In the genomic region with DNA sequence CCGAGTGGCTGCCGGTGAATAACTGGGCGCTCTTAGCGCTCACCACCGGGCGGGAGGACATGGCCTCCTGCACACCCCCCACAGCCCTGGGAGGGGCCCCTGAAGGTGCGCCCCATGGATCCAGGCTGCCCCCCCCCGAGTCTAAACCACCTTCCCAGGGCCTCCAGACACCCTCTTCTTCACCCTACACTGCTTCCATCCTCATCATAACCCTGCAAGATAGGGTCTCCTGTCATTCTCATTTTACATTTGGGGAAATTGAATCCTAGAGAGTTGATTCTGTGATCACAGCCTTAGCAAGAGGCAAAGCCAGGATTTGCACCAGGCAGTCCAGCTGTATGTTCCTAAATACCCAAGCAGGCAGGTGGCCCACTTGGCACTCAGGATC, we compare ENCODE assay signal across 1 cellular context.
TF ChIP-seq lines count a peak whose summit lies in the region.

No MANE protein-coding gene starts in this region.

TF ChIP-seq in GM23338, 12 proteins besides CTCF, POLR2A, EP300 and RAD21 (continued from another document):
- TF ChIP-seq, protein P1, sequence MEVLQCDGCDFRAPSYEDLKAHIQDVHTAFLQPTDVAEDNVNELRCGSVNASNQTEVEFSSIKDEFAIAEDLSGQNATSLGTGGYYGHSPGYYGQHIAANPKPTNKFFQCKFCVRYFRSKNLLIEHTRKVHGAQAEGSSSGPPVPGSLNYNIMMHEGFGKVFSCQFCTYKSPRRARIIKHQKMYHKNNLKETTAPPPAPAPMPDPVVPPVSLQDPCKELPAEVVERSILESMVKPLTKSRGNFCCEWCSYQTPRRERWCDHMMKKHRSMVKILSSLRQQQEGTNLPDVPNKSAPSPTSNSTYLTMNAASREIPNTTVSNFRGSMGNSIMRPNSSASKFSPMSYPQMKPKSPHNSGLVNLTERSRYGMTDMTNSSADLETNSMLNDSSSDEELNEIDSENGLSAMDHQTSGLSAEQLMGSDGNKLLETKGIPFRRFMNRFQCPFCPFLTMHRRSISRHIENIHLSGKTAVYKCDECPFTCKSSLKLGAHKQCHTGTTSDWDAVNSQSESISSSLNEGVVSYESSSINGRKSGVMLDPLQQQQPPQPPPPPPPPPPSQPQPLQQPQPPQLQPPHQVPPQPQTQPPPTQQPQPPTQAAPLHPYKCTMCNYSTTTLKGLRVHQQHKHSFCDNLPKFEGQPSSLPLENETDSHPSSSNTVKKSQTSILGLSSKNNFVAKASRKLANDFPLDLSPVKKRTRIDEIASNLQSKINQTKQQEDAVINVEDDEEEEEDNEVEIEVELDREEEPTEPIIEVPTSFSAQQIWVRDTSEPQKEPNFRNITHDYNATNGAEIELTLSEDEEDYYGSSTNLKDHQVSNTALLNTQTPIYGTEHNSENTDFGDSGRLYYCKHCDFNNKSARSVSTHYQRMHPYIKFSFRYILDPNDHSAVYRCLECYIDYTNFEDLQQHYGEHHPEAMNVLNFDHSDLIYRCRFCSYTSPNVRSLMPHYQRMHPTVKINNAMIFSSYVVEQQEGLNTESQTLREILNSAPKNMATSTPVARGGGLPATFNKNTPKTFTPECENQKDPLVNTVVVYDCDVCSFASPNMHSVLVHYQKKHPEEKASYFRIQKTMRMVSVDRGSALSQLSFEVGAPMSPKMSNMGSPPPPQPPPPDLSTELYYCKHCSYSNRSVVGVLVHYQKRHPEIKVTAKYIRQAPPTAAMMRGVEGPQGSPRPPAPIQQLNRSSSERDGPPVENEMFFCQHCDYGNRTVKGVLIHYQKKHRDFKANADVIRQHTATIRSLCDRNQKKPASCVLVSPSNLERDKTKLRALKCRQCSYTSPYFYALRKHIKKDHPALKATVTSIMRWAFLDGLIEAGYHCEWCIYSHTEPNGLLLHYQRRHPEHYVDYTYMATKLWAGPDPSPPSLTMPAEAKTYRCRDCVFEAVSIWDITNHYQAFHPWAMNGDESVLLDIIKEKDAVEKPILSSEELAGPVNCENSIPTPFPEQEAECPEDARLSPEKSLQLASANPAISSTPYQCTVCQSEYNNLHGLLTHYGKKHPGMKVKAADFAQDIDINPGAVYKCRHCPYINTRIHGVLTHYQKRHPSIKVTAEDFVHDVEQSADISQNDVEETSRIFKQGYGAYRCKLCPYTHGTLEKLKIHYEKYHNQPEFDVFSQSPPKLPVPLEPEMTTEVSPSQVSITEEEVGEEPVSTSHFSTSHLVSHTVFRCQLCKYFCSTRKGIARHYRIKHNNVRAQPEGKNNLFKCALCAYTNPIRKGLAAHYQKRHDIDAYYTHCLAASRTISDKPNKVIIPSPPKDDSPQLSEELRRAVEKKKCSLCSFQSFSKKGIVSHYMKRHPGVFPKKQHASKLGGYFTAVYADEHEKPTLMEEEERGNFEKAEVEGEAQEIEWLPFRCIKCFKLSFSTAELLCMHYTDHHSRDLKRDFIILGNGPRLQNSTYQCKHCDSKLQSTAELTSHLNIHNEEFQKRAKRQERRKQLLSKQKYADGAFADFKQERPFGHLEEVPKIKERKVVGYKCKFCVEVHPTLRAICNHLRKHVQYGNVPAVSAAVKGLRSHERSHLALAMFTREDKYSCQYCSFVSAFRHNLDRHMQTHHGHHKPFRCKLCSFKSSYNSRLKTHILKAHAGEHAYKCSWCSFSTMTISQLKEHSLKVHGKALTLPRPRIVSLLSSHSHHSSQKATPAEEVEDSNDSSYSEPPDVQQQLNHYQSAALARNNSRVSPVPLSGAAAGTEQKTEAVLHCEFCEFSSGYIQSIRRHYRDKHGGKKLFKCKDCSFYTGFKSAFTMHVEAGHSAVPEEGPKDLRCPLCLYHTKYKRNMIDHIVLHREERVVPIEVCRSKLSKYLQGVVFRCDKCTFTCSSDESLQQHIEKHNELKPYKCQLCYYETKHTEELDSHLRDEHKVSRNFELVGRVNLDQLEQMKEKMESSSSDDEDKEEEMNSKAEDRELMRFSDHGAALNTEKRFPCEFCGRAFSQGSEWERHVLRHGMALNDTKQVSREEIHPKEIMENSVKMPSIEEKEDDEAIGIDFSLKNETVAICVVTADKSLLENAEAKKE (CRISPR knock-in tag; IDR thresholded peaks at IDR 0.05), result no peak
- TF ChIP-seq REST (IDR thresholded peaks at IDR 0.05; ENCODE audit: unreplicated experiment) (no peak), ZNF331 (CRISPR knock-in tag; IDR thresholded peaks at IDR 0.05; ENCODE audit: low read depth) (no peak), POLR2AphosphoS5 (IDR thresholded peaks at IDR 0.05; ENCODE audit: low read depth) (no peak), ZNF114 (CRISPR knock-in tag; IDR thresholded peaks at IDR 0.05) (no peak)
